ENCODE assay signal across 1 cellular context in genomic region chr19:6720369-6721112, GRCh38.
TF ChIP-seq lines count a peak whose summit lies in the region.

Gene C3, minus strand, starts transcription at chr19:6720650. Its CDS starts 61 bp downstream, at chr19:6720589.

TF ChIP-seq in HepG2, 621 proteins besides CTCF, POLR2A, EP300 and RAD21 (continued from another document and continues in another):
- TF ChIP-seq SMAD1 (CRISPR knock-in tag; IDR thresholded peaks at IDR 0.05; ENCODE audit: borderline replicate concordance, low read depth), result 0 out of 2 replicates have a peak, but pooled peaks have one; percentile 46
- peak; percentile 95 for TF ChIP-seq SAP130 (CRISPR knock-in tag; IDR thresholded peaks at IDR 0.05; ENCODE audit: low read depth)
- no peak for TF ChIP-seq EHMT2 (IDR thresholded peaks at IDR 0.05; ENCODE audit: borderline replicate concordance, low read depth, low read length)
- peak; percentile 99 for TF ChIP-seq HNF4A (CRISPR knock-in tag; IDR thresholded peaks at IDR 0.05)
- TF ChIP-seq ZNF580 (CRISPR knock-in tag; IDR thresholded peaks at IDR 0.05; ENCODE audit: borderline replicate concordance, low read depth), result peak; percentile 76; the same call in 1 of the 2 replicates
- TF ChIP-seq ONECUT2 (CRISPR knock-in tag; IDR thresholded peaks at IDR 0.05), result no peak
- TF ChIP-seq RORA (CRISPR knock-in tag; IDR thresholded peaks at IDR 0.05), result no peak
- no peak for TF ChIP-seq SUZ12 (IDR thresholded peaks at IDR 0.05; ENCODE audit: low read depth, low read length)
- no peak for TF ChIP-seq SYNCRIP (IDR thresholded peaks at IDR 0.05; ENCODE audit: insufficient read depth, low read depth, low read length)
- TF ChIP-seq, protein P1, sequence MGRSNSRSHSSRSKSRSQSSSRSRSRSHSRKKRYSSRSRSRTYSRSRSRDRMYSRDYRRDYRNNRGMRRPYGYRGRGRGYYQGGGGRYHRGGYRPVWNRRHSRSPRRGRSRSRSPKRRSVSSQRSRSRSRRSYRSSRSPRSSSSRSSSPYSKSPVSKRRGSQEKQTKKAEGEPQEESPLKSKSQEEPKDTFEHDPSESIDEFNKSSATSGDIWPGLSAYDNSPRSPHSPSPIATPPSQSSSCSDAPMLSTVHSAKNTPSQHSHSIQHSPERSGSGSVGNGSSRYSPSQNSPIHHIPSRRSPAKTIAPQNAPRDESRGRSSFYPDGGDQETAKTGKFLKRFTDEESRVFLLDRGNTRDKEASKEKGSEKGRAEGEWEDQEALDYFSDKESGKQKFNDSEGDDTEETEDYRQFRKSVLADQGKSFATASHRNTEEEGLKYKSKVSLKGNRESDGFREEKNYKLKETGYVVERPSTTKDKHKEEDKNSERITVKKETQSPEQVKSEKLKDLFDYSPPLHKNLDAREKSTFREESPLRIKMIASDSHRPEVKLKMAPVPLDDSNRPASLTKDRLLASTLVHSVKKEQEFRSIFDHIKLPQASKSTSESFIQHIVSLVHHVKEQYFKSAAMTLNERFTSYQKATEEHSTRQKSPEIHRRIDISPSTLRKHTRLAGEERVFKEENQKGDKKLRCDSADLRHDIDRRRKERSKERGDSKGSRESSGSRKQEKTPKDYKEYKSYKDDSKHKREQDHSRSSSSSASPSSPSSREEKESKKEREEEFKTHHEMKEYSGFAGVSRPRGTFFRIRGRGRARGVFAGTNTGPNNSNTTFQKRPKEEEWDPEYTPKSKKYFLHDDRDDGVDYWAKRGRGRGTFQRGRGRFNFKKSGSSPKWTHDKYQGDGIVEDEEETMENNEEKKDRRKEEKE (IDR thresholded peaks at IDR 0.05), result no peak
- TF ChIP-seq, protein P2, sequence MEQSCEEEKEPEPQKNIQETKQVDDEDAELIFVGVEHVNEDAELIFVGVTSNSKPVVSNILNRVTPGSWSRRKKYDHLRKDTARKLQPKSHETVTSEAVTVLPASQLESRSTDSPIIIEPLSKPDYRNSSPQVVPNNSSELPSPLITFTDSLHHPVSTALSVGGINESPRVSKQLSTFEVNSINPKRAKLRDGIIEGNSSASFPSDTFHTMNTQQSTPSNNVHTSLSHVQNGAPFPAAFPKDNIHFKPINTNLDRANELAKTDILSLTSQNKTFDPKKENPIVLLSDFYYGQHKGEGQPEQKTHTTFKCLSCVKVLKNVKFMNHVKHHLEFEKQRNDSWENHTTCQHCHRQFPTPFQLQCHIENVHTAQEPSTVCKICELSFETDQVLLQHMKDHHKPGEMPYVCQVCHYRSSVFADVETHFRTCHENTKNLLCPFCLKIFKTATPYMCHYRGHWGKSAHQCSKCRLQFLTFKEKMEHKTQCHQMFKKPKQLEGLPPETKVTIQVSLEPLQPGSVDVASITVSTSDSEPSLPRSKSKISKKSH (CRISPR knock-in tag; IDR thresholded peaks at IDR 0.05; ENCODE audit: borderline replicate concordance), result 0 out of 2 replicates have a peak, but pooled peaks have one; percentile 48
- TF ChIP-seq MAFF (IDR thresholded peaks at IDR 0.05; ENCODE audit: low read depth, low read length), result no peak
- peak; percentile 57 for TF ChIP-seq U2AF1 (optimal IDR thresholded peaks at IDR 0.05; ENCODE audit: low read depth, low read length)
- no peak; the same call in 1 of the 2 replicates for TF ChIP-seq ZNF775 (CRISPR knock-in tag; IDR thresholded peaks at IDR 0.05; ENCODE audit: borderline replicate concordance)
- TF ChIP-seq NFE2L2 (IDR thresholded peaks at IDR 0.05; ENCODE audit: low read length), result no peak
- TF ChIP-seq CREB1 (IDR thresholded peaks at IDR 0.05), result no peak
- TF ChIP-seq CREB1 (CRISPR knock-in tag; IDR thresholded peaks at IDR 0.05), result peak; percentile 69
- no peak; the same call in 1 of the 2 replicates for TF ChIP-seq ZNF761 (CRISPR knock-in tag; conservative IDR thresholded peaks at IDR 0.05)
- TF ChIP-seq POGZ (CRISPR knock-in tag; IDR thresholded peaks at IDR 0.05), result 0 out of 2 replicates have a peak, but pooled peaks have one; percentile 60
- TF ChIP-seq EED (CRISPR knock-in tag; IDR thresholded peaks at IDR 0.05), result 0 out of 2 replicates have a peak, but pooled peaks have one; percentile 51
- no peak for TF ChIP-seq ZNF251 (CRISPR knock-in tag; IDR thresholded peaks at IDR 0.05)
- no peak for TF ChIP-seq ZNF75D (CRISPR knock-in tag; IDR thresholded peaks at IDR 0.05; ENCODE audit: borderline replicate concordance)
- peak; percentile 59; the same call in 1 of the 2 replicates for TF ChIP-seq ZNF503 (CRISPR knock-in tag; IDR thresholded peaks at IDR 0.05)
- TF ChIP-seq MBD4 (IDR thresholded peaks at IDR 0.05; ENCODE audit: borderline replicate concordance, low read length), result no peak; the same call in 1 of the 2 replicates
- no peak for TF ChIP-seq HNRNPLL (IDR thresholded peaks at IDR 0.05; ENCODE audit: low read depth, low read length, poor library complexity, severe bottlenecking)
- TF ChIP-seq THAP9 (CRISPR knock-in tag; IDR thresholded peaks at IDR 0.05; ENCODE audit: borderline replicate concordance), result peak; percentile 61; the same call in 1 of the 2 replicates
- TF ChIP-seq ZFYVE20 (CRISPR knock-in tag; IDR thresholded peaks at IDR 0.05; ENCODE audit: borderline replicate concordance, low read depth), result no peak
- 0 out of 2 replicates have a peak, but pooled peaks have one; percentile 51 for TF ChIP-seq STAT5B (CRISPR knock-in tag; IDR thresholded peaks at IDR 0.05)
- peak; percentile 93 for TF ChIP-seq ZNF609 (CRISPR knock-in tag; IDR thresholded peaks at IDR 0.05; ENCODE audit: borderline replicate concordance)
- peak; percentile 87 for TF ChIP-seq TFAP4 (IDR thresholded peaks at IDR 0.05; ENCODE audit: borderline replicate concordance, low read depth)
- TF ChIP-seq ZMYM2 (CRISPR knock-in tag; IDR thresholded peaks at IDR 0.05), result peak; percentile 97
- peak; percentile 25; the same call in 1 of the 2 replicates for TF ChIP-seq JUN (CRISPR knock-in tag; IDR thresholded peaks at IDR 0.05)
- peak; percentile 26; the same call in 1 of the 2 replicates for TF ChIP-seq ZNF142 (CRISPR knock-in tag; IDR thresholded peaks at IDR 0.05)
- peak; percentile 87 for TF ChIP-seq ZFP36L1 (CRISPR knock-in tag; IDR thresholded peaks at IDR 0.05)
- no peak for TF ChIP-seq SMARCE1 (IDR thresholded peaks at IDR 0.05; ENCODE audit: borderline replicate concordance)
- TF ChIP-seq ZNF33B (CRISPR knock-in tag; IDR thresholded peaks at IDR 0.05), result 0 out of 2 replicates have a peak, but pooled peaks have one; percentile 52
